Comparison of ENCODE assay signal across 29 cellular contexts in the genomic region with DNA sequence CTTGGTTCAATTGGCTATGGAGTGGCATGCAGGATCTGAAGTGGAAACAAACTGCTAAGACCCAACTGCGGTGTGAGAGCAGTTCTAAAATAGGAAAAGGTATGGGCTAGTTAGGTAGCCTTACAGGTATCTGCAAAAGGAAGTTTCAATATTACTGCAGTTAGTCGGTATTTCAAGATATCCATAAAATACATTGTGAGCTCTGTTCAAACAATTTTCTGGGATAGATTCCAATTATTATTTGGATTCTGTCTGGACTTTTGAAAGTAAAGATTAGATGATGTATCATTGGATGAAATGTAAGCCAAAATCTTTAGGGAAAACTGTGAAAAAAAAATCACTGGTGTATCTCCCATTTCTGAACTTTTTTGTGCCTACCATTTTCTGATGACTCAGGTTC.
"Had no signal": no experiment of that assay in that cellular context is flagged by ENCODE, and none has a peak within 500 bp of the region (broad histone marks: within the 10 kb centered on the region; RNA-seq: fewer than 3 reads in every experiment).

No MANE protein-coding gene starts in this region.

- H3K36me3 Mint-ChIP-seq: memory B cell; naive B cell; natural killer cell treated with Interleukin-12 subunit alpha and Interleukin-12 subunit beta and Interleukin-15 and Interleukin-18, amount 100 ng/mL, for 72 hours; neural progenitor cell; stimulated activated effector memory CD8-positive, alpha-beta T cell treated with anti-CD3 and anti-CD28 coated beads, Interleukin-12 subunit alpha, Interleukin-12 subunit beta, amount 100 ng/mL, for 72 hours; type B pancreatic cell had no signal

- H3K27ac ChIP-seq: foreskin keratinocyte, gastroesophageal sphincter, heart left ventricle, hepatocyte, neural progenitor cell, ovary, psoas muscle, sigmoid colon, stomach, testis, tibial artery had no signal

- H2AFZ ChIP-seq: hepatocyte, neural progenitor cell had no signal

- ATAC-seq: effector memory CD8-positive, alpha-beta T cell; gastroesophageal sphincter; heart left ventricle; left lobe of liver; mucosa of descending colon; natural killer cell treated with Interleukin-12 subunit alpha and Interleukin-12 subunit beta and Interleukin-15 and Interleukin-18, amount 100 ng/mL, for 72 hours; psoas muscle; right cardiac atrium; stimulated activated effector memory CD8-positive, alpha-beta T cell treated with anti-CD3 and anti-CD28 coated beads, Interleukin-12 subunit alpha, Interleukin-12 subunit beta, amount 100 ng/mL, for 72 hours had no signal

- H3K4me2 ChIP-seq: hepatocyte, neural progenitor cell had no signal

- H3K4me1 ChIP-seq: foreskin keratinocyte, gastroesophageal sphincter, psoas muscle, sigmoid colon, stomach, testis, tibial artery had no signal

- H3K27ac Mint-ChIP-seq: effector memory CD8-positive, alpha-beta T cell; memory B cell; naive B cell; natural killer cell treated with Interleukin-12 subunit alpha and Interleukin-12 subunit beta and Interleukin-15 and Interleukin-18, amount 100 ng/mL, for 72 hours; neural progenitor cell; stimulated activated effector memory CD8-positive, alpha-beta T cell treated with anti-CD3 and anti-CD28 coated beads, Interleukin-12 subunit alpha, Interleukin-12 subunit beta, amount 100 ng/mL, for 72 hours; type B pancreatic cell had no signal

- H3K79me2 ChIP-seq: hepatocyte had no signal

- H3K4me1 Mint-ChIP-seq: naive B cell; neural progenitor cell; stimulated activated effector memory CD8-positive, alpha-beta T cell treated with anti-CD3 and anti-CD28 coated beads, Interleukin-12 subunit alpha, Interleukin-12 subunit beta, amount 100 ng/mL, for 72 hours had no signal

- DNase-seq: cortex of kidney; effector memory CD8-positive, alpha-beta T cell; heart left ventricle; kidney; mucosa of descending colon; naive B cell; ovary; posterior cingulate gyrus; psoas muscle; right cardiac atrium; sigmoid colon; stimulated activated CD4-positive, alpha-beta T cell treated with anti-CD3 and anti-CD28 coated beads, Interleukin-2, amount 100 ng/mL, for 24 hours; stimulated activated CD4-positive, alpha-beta T cell treated with anti-CD3 and anti-CD28 coated beads, Interleukin-4, amount 100 ng/mL, for 24 hours; stimulated activated naive CD4-positive, alpha-beta T cell treated with Interleukin-2 at 50 U/mL for 16 hours; stomach; substantia nigra; testis; tibial artery had no signal

- FAIRE-seq: endometrium, kidney had no signal

- H3K4me3 ChIP-seq: gastroesophageal sphincter, heart left ventricle, hepatocyte, lung, mucosa of descending colon, neural progenitor cell, ovary, psoas muscle, sigmoid colon, stomach, testis, tibial artery had no signal

- H3K9ac ChIP-seq: neural progenitor cell had no signal

- H3K36me3 ChIP-seq: gastroesophageal sphincter, heart left ventricle, neural progenitor cell, ovary, sigmoid colon, stomach, tibial artery had no signal

- H3K9me3 Mint-ChIP-seq: effector memory CD8-positive, alpha-beta T cell; memory B cell; naive B cell; neural progenitor cell; stimulated activated effector memory CD8-positive, alpha-beta T cell treated with anti-CD3 and anti-CD28 coated beads, Interleukin-12 subunit alpha, Interleukin-12 subunit beta, amount 100 ng/mL, for 72 hours; type B pancreatic cell had no signal

- H3K4me3 Mint-ChIP-seq: effector memory CD8-positive, alpha-beta T cell; memory B cell; naive B cell; natural killer cell treated with Interleukin-12 subunit alpha and Interleukin-12 subunit beta and Interleukin-15 and Interleukin-18, amount 100 ng/mL, for 72 hours; neural progenitor cell; stimulated activated effector memory CD8-positive, alpha-beta T cell treated with anti-CD3 and anti-CD28 coated beads, Interleukin-12 subunit alpha, Interleukin-12 subunit beta, amount 100 ng/mL, for 72 hours; type B pancreatic cell had no signal

- H3K27me3 ChIP-seq: foreskin keratinocyte, gastroesophageal sphincter, heart left ventricle, hepatocyte, ovary, sigmoid colon, stomach, testis, tibial artery had no signal

- H3K27me3 Mint-ChIP-seq: effector memory CD8-positive, alpha-beta T cell; natural killer cell treated with Interleukin-12 subunit alpha and Interleukin-12 subunit beta and Interleukin-15 and Interleukin-18, amount 100 ng/mL, for 72 hours; type B pancreatic cell had no signal

- H3K9me3 ChIP-seq: gastroesophageal sphincter, heart left ventricle, mucosa of descending colon, ovary, psoas muscle, sigmoid colon, stomach, testis, tibial artery had no signal
